8 cellular contexts compared by ENCODE assay signal in the genomic region with DNA sequence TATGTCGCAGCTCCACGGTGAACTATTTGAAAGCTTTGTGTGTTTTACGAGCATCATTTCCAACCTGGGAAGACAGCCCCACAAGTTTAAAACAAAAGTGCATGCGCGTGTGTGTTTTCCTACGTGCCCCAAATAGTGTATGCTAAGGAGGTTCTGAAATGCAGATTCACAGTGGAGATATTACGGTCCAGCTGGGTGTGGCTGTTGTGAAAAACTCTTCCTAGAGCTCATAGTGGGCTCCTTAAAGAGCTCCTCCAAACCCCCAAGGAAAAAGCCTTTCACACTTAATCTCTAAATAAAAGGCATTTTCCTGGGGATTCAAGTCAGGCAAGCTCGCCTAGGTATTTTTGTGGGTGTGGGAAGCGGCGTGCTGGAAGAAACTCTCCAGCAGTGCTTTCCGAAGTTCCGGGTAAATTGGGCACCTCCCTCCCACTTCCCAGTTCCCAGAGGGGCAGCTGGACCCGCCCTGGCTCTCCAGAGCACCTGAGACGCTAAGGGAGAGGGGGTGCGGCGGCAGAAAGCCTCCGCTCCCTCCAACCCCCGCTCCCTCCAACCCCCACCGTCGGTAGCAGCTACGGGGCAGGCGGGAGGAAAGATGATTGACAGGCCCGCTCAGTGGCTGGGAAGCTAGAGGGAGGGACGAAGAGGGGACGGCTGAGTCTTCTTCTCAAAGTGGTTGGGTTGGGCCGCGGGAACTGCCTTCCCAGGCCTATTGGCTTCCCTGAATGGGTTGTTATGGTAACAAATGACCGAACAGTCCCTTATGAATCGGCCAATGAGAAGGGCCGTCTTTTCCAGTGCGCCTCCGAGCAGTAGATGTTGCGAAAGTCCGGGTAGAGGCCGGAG. TPM values are rescaled to one million over a fixed set of nuclear protein-coding genes. Genes with fewer than 3 reads are reported as not detected.
DNase-seq lines count a peak whose midpoint lies in the region; ATAC-seq and TF ChIP-seq lines count a peak whose summit lies in the region.

No MANE protein-coding gene starts in this region.

- ATAC-seq in GM19351 (IDR thresholded peaks at IDR 0.05; ENCODE audit: unreplicated experiment) (peak; percentile 91), HG03520 (IDR thresholded peaks at IDR 0.05; ENCODE audit: unreplicated experiment) (peak; percentile 95)

- H3K27me3 ChIP-seq in dorsolateral prefrontal cortex = no peaks in the 10 kb centered on the region
- H3K27me3 ChIP-seq in liver (ENCODE audit: control insufficient read depth in 4 of 4, insufficient read depth in 4 of 4, low read length in 3 of 4) = no peaks in the 10 kb centered on the region

- peaks cover 16 to 21% of the 10 kb centered on the region in 2 donors for H3K36me3 Mint-ChIP-seq in CD14-positive monocyte
- H3K36me3 Mint-ChIP-seq in activated CD4-positive, alpha-beta T cell treated with anti-CD3 and anti-CD28 coated beads, Interleukin-2, amount 10 ng/mL, durations not matched to agents 7 days and 5 days (ENCODE audit: low read depth) = peaks cover 38% of the 10 kb centered on the region

- H3K4me1 ChIP-seq in liver (ENCODE audit: control insufficient read depth in 4 of 4, insufficient read depth in 4 of 4, low read length in 3 of 4) = peaks cover 7 to 35% (median 11%) of the 10 kb centered on the region in 4 donors

- H3K27ac Mint-ChIP-seq in CD14-positive monocyte = peak overlapping the region; percentile 90 to 100 (median 100)
- peak overlapping the region; percentile 100 for H3K27ac Mint-ChIP-seq in activated CD4-positive, alpha-beta T cell treated with anti-CD3 and anti-CD28 coated beads, Interleukin-2, amount 10 ng/mL, durations not matched to agents 7 days and 5 days

- H3K9me3 Mint-ChIP-seq in CD14-positive monocyte = peaks cover 0 to 4% (median 0%) of the 10 kb centered on the region in 7 donors
- no peaks in the 10 kb centered on the region for H3K9me3 Mint-ChIP-seq in activated CD4-positive, alpha-beta T cell treated with anti-CD3 and anti-CD28 coated beads, Interleukin-2, amount 10 ng/mL, durations not matched to agents 7 days and 5 days

- CTCF ChIA-PET in activated CD4-positive, alpha-beta T cell treated with anti-CD3 and anti-CD28 coated beads, Interleukin-2, amount 10 ng/mL, durations not matched to agents 7 days and 5 days (lab: Charles Lee) = interaction anchor here (0.6 to 1.7 kb wide), 6 partner anchors 9 to 246 kb away, joined by 3 to 4 read pairs (median 3); a partner anchor contains a TSS

- intact Hi-C loops in CD14-positive monocyte (cut with micrococcal nuclease) (loop anchor here (2.0 to 5.0 kb wide), 6 partner anchors 38 to 256 kb away; a partner anchor contains a TSS), dorsolateral prefrontal cortex (cut with DNase I) (loop anchor here (2.0 to 10.0 kb wide), 6 partner anchors 36 to 442 kb away; a partner anchor contains a TSS)

- peaks cover 24% of the 10 kb centered on the region for H3K4me1 Mint-ChIP-seq in CD14-positive monocyte
- peaks cover 28% of the 10 kb centered on the region for H3K4me1 Mint-ChIP-seq in activated CD4-positive, alpha-beta T cell treated with anti-CD3 and anti-CD28 coated beads, Interleukin-2, amount 10 ng/mL, durations not matched to agents 7 days and 5 days

- H3K9me3 ChIP-seq in liver (ENCODE audit: control insufficient read depth in 4 of 4, low read length in 3 of 4) = no peaks in the 10 kb centered on the region

- H3K4me3 Mint-ChIP-seq in CD14-positive monocyte = peak overlapping the region; percentile 98 to 99
- H3K4me3 Mint-ChIP-seq in activated CD4-positive, alpha-beta T cell treated with anti-CD3 and anti-CD28 coated beads, Interleukin-2, amount 10 ng/mL, durations not matched to agents 7 days and 5 days = peak overlapping the region; percentile 99

- H3K36me3 ChIP-seq in liver (ENCODE audit: control insufficient read depth in 4 of 4, insufficient read depth in 3 of 4, low read depth in 1 of 4, low read length in 3 of 4) = no peaks in the 10 kb centered on the region

- TF ChIP-seq RAD21 in liver (IDR thresholded peaks at IDR 0.05) = peak; percentile 39 to 68

- WGBS in liver = under 1% methylated on average over 35 of the region's 35 CpGs

- peak overlapping the region; percentile 97 to 98 for H3K9ac ChIP-seq in liver (ENCODE audit: low read depth in 1 of 2, low read length in 2 of 2)

- DNase-seq in CD14-positive monocyte (ENCODE audit: low spot score) = peak; percentile 99
- peak; percentile 100 for DNase-seq in NCI-H526 treated with DMSO at 0.1 percent for 48 hours (lab: John Stamatoyannopoulos, UW)
- DNase-seq in activated CD4-positive, alpha-beta T cell treated with anti-CD3 and anti-CD28 coated beads, Interleukin-2, amount 10 ng/mL, durations not matched to agents 7 days and 5 days = peak; percentile 98
- DNase-seq in dorsolateral prefrontal cortex = peak in 5 of 10 donors; percentile 96 to 100 (median 99)
- peak; percentile 95 for DNase-seq in stimulated activated CD8-positive, alpha-beta memory T cell treated with anti-CD3 and anti-CD28 coated beads, Interleukin-12 subunit alpha, Interleukin-12 subunit beta, amount 100 ng/mL, for 1 hour (ENCODE audit: low read depth)

- TF ChIP-seq CTCF in CD14-positive monocyte (IDR thresholded peaks at IDR 0.05) = no peak
- peak in 11 of 56 donors; percentile 3 to 26 (median 11) for TF ChIP-seq CTCF in dorsolateral prefrontal cortex (IDR thresholded peaks at IDR 0.05 in 54 of 56, conservative IDR thresholded peaks at IDR 0.05 in 2 of 56; ENCODE audit: low read depth in 1 of 56, partially characterized antibody in 56 of 56)
- no peak for TF ChIP-seq CTCF in liver (IDR thresholded peaks at IDR 0.05; ENCODE audit: low read depth, low read length, missing input control)

- H3K27me3 Mint-ChIP-seq in CD14-positive monocyte (ENCODE audit: low read depth in 3 of 3) = peaks cover 0 to 4% (median 0%) of the 10 kb centered on the region in 3 donors
- no peaks in the 10 kb centered on the region for H3K27me3 Mint-ChIP-seq in activated CD4-positive, alpha-beta T cell treated with anti-CD3 and anti-CD28 coated beads, Interleukin-2, amount 10 ng/mL, durations not matched to agents 7 days and 5 days

- H3K4me3 ChIP-seq in dorsolateral prefrontal cortex (peak overlapping the region; percentile 48 to 100 (median 94)), liver (ENCODE audit: low read depth in 1 of 3, low read length in 3 of 3) (peak overlapping the region; percentile 69 to 92 (median 88))

- POLR2A ChIA-PET in activated CD4-positive, alpha-beta T cell treated with anti-CD3 and anti-CD28 coated beads, Interleukin-2, amount 10 ng/mL, durations not matched to agents 7 days and 5 days (lab: Charles Lee) = interaction anchor here (0.6 to 1.4 kb wide), 5 partner anchors 74 to 255 kb away, joined by 3 to 5 read pairs (median 3); a partner anchor contains a TSS

- peak overlapping the region; percentile 35 to 100 (median 96) for H3K27ac ChIP-seq in dorsolateral prefrontal cortex
- H3K27ac ChIP-seq in liver (ENCODE audit: low read depth in 1 of 2, low read length in 2 of 2) = peak overlapping the region; percentile 94 to 96

TF ChIP-seq in liver, 16 proteins besides CTCF, POLR2A, EP300 and RAD21 (continues in another document):
- TF ChIP-seq TAF1 (conservative IDR thresholded peaks at IDR 0.05) (no peak), SP1 (IDR thresholded peaks at IDR 0.05) (peak; percentile 95), HNF4A (conservative IDR thresholded peaks at IDR 0.05) (peak; percentile 37 to 69), EGR1 (IDR thresholded peaks at IDR 0.05; ENCODE audit: low read depth in 2 of 2) (peak; percentile 42 to 45), NR2F2 (IDR thresholded peaks at IDR 0.05) (no peak), FOXA2 (IDR thresholded peaks at IDR 0.05) (peak; percentile 19), FOXA1 (IDR thresholded peaks at IDR 0.05) (no peak), JUND (IDR thresholded peaks at IDR 0.05) (peak; percentile 52 to 61), YY1 (IDR thresholded peaks at IDR 0.05) (no peak)
- TF ChIP-seq, protein P1, sequence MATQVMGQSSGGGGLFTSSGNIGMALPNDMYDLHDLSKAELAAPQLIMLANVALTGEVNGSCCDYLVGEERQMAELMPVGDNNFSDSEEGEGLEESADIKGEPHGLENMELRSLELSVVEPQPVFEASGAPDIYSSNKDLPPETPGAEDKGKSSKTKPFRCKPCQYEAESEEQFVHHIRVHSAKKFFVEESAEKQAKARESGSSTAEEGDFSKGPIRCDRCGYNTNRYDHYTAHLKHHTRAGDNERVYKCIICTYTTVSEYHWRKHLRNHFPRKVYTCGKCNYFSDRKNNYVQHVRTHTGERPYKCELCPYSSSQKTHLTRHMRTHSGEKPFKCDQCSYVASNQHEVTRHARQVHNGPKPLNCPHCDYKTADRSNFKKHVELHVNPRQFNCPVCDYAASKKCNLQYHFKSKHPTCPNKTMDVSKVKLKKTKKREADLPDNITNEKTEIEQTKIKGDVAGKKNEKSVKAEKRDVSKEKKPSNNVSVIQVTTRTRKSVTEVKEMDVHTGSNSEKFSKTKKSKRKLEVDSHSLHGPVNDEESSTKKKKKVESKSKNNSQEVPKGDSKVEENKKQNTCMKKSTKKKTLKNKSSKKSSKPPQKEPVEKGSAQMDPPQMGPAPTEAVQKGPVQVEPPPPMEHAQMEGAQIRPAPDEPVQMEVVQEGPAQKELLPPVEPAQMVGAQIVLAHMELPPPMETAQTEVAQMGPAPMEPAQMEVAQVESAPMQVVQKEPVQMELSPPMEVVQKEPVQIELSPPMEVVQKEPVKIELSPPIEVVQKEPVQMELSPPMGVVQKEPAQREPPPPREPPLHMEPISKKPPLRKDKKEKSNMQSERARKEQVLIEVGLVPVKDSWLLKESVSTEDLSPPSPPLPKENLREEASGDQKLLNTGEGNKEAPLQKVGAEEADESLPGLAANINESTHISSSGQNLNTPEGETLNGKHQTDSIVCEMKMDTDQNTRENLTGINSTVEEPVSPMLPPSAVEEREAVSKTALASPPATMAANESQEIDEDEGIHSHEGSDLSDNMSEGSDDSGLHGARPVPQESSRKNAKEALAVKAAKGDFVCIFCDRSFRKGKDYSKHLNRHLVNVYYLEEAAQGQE (IDR thresholded peaks at IDR 0.05) = no peak
- TF ChIP-seq, protein P2, sequence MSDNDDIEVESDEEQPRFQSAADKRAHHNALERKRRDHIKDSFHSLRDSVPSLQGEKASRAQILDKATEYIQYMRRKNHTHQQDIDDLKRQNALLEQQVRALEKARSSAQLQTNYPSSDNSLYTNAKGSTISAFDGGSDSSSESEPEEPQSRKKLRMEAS (IDR thresholded peaks at IDR 0.05) = peak; percentile 40

RNA-seq across cellular contexts. Expression of a gene that starts 0.6 kb away (rescaled TPM):
- polyA plus RNA-seq in CD14-positive monocyte (10 to 100 TPM in 1 of 2 donors, 1 to 10 TPM in 1; 8.3 to 15.7 TPM), liver (1 to 10 TPM; 5.9 to 7.8 TPM)
- total RNA-seq in activated CD4-positive, alpha-beta T cell treated with anti-CD3 and anti-CD28 coated beads, Interleukin-2, amount 10 ng/mL, durations not matched to agents 7 days and 5 days = 10 to 100 TPM; 76.7 to 89.3 TPM
- total RNA-seq in dorsolateral prefrontal cortex (10 to 100 TPM; 43.4 to 84.8 (median 60.0) TPM), liver (10 to 100 TPM; 30.3 to 39.7 TPM)

RNA-seq across cellular contexts. Expression of a gene that starts 37.1 kb away (rescaled TPM):
- polyA plus RNA-seq in CD14-positive monocyte (1 to 10 TPM; 4.3 to 6.2 TPM), liver (1 to 10 TPM; 2.3 to 2.4 TPM)
- 1 to 10 TPM; 1.8 to 2.2 TPM for total RNA-seq in activated CD4-positive, alpha-beta T cell treated with anti-CD3 and anti-CD28 coated beads, Interleukin-2, amount 10 ng/mL, durations not matched to agents 7 days and 5 days
- total RNA-seq in dorsolateral prefrontal cortex (10 to 100 TPM in 119 of 120 experiments, 1 to 10 TPM in 1; 9.9 to 46.5 (median 32.4) TPM), liver (1 to 10 TPM; 2.0 to 4.9 TPM)
